15 cellular contexts compared by ENCODE assay signal in the genomic region with DNA sequence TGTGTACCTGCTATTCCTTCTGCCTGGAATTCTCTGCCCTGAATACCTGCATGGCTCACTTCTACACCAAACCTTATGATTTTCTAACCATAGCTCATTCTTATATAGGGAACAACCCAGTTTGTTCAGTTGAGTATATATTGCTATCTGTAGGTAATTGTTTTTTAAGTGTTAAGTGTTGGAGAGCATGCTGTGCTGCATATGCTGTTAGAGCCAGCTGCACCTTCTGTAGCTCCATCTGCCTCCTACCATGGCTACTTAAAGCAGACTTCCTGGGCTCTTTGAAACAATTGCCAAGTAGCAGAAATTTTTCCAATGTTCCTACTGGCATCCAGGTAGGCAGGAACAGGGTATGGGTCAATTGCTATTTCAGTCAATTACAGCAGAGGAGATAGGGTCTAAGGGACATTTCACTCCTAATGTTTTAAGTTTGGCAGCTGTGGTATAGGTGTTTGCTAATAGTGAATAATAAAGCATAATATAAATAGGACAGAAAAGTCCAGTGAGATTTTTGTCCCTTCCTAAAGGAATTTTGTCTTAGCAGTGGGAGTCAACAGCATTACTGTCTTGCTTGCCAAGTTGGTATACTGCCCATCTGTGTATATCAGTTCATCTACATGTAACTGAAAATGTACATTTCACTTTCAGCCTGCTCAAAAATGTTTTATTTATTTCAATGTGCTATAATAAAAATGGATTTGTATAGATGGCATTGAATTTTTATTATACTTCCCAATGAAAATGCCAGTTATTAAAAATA.
DNase-seq lines count a peak whose midpoint lies in the region; ATAC-seq and FAIRE-seq lines count a peak whose summit lies in the region.
"Had no signal": no experiment of that assay in that cellular context is flagged by ENCODE, and none has a peak within 500 bp of the region (broad histone marks: within the 10 kb centered on the region; RNA-seq: fewer than 3 reads in every experiment).

No MANE protein-coding gene starts in this region.

- DNase-seq in inferior parietal cortex (ENCODE audit: extremely low spot score) (peak; percentile 36), foreskin melanocyte (no peak), urothelium cell line (ENCODE audit: low spot score) (no peak), SW480 (ENCODE audit: low spot score) (no peak)
- DNase-seq: activated B cell treated with CpG ODN at 0.5 μM for 24 hours; activated CD8-positive, alpha-beta memory T cell treated with anti-CD3 and anti-CD28 coated beads, Interleukin-2, amount 50 U/mL, for 48 hours; H9; head of caudate nucleus; ovary; small intestine had no signal

- no peak for FAIRE-seq in urothelium cell line (lab: Jason Lieb, UNC)
- FAIRE-seq: small intestine had no signal

- ATAC-seq in GM19035 (IDR thresholded peaks at IDR 0.05; ENCODE audit: unreplicated experiment) (peak; percentile 12), GM21786 (IDR thresholded peaks at IDR 0.05; ENCODE audit: unreplicated experiment) (peak; percentile 8), HG03342 (IDR thresholded peaks at IDR 0.05; ENCODE audit: unreplicated experiment) (peak; percentile 20), HG02970 (IDR thresholded peaks at IDR 0.05; ENCODE audit: low FRiP score, unreplicated experiment) (no peak)
- ATAC-seq: activated naive CD4-positive, alpha-beta T cell treated with anti-CD3 and anti-CD28 coated beads, Interleukin-2, amount 50 U/mL, for 72 hours had no signal
